In the genomic region with DNA sequence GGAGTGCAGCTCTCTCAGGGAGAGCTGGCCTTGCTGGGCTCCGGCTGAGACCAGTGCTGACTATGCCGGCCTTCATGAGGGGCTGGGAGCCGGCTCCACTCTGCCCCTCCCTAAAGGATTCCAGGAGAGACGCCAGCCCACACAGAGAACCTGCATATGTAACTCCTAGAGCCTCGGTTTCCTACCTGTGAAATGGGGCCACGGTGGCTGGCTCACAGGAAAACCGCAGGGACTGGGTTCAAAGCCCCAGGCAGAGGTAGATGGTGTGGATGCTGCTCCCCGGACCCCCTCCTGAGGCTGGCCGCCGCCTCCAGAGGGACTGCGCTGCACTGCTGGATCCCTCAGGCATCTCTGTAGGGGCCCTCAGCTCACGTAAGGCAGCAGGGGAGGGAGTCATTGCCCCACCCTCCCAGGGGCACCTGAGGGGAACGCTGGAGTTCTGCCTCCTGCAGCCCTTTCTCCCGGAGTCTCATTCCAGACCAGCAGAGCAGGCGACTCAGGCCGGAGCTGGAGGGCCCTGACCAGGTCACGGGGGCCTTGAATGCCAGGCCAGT, we compare ENCODE assay signal across 1 cellular context.
TF ChIP-seq lines count a peak whose summit lies in the region.

No MANE protein-coding gene starts in this region.

TF ChIP-seq in HepG2, 621 proteins besides CTCF, POLR2A, EP300 and RAD21:
- TF ChIP-seq RARG (CRISPR knock-in tag; IDR thresholded peaks at IDR 0.05; ENCODE audit: low read depth) (no peak), ZNF446 (CRISPR knock-in tag; IDR thresholded peaks at IDR 0.05) (no peak), RNF2 (conservative IDR thresholded peaks at IDR 0.05; ENCODE audit: low read depth) (no peak)
